Comparison of ENCODE assay signal across 12 cellular contexts in genomic region chr14:74573421-74574091, GRCh38. TPM values are rescaled to one million over a fixed set of nuclear protein-coding genes. Genes with fewer than 3 reads are reported as not detected.
DNase-seq lines count a peak whose midpoint lies in the region; ATAC-seq and TF ChIP-seq lines count a peak whose summit lies in the region.
"Had no signal": no experiment of that assay in that cellular context is flagged by ENCODE, and none has a peak within 500 bp of the region (broad histone marks: within the 10 kb centered on the region; RNA-seq: fewer than 3 reads in every experiment).

No MANE protein-coding gene starts in this region.

- H3K9me3 Mint-ChIP-seq in nephron progenitor cell: no peaks in the 10 kb centered on the region
- H3K9me3 Mint-ChIP-seq: activated CD4-positive, alpha-beta T cell treated with anti-CD3 and anti-CD28 coated beads, Interleukin-2, amount 10 ng/mL, durations not matched to agents 7 days and 5 days had no signal

- peak overlapping the region; percentile 100 for H3K27ac ChIP-seq in RWPE1
- H3K27ac ChIP-seq in esophagus (ENCODE audit: low read depth in 2 of 2, low read length in 1 of 2): peak overlapping the region; percentile 86 to 87
- peak overlapping the region; percentile 71 for H3K27ac ChIP-seq in psoas muscle

- H3K4me3 ChIP-seq in esophagus (ENCODE audit: low read depth in 1 of 2, low read length in 2 of 2): no peak overlapping the region
- no peak overlapping the region for H3K4me3 ChIP-seq in psoas muscle
- H3K4me3 ChIP-seq in MG63: no peak overlapping the region
- H3K4me3 ChIP-seq: mucosa of descending colon had no signal

- peaks cover 6% of the 10 kb centered on the region for H3K27me3 Mint-ChIP-seq in nephron progenitor cell (ENCODE audit: low read depth, poor library complexity)

- TF ChIP-seq CTCF in RWPE1 (conservative IDR thresholded peaks at IDR 0.05; ENCODE audit: low read depth) (no peak; the same call in 1 of the 2 replicates), psoas muscle (IDR thresholded peaks at IDR 0.05) (no peak), nephron progenitor cell (IDR thresholded peaks at IDR 0.05) (no peak)

- CTCF ChIA-PET in RWPE1 (lab: Yijun Ruan, JAX): interaction anchor here (0.6 to 2.4 kb wide), 7 partner anchors 10 to 80 kb away, joined by 3 to 11 read pairs (median 3); partner anchors contain the start of genes ISCA2, LTBP2 and NPC2

- H3K4me1 ChIP-seq in esophagus (ENCODE audit: control insufficient read depth in 2 of 2, insufficient read depth in 2 of 2, low read length in 1 of 2) (peaks cover 8 to 15% of the 10 kb centered on the region in 2 donors), psoas muscle (peaks cover 6% of the 10 kb centered on the region)

- H3K27ac Mint-ChIP-seq in nephron progenitor cell: no peak overlapping the region
- H3K27ac Mint-ChIP-seq: activated CD4-positive, alpha-beta T cell treated with anti-CD3 and anti-CD28 coated beads, Interleukin-2, amount 10 ng/mL, durations not matched to agents 7 days and 5 days had no signal

- intact Hi-C loops in psoas muscle (cut with DNase I): no loop called here

- 60 to 69% methylated on average over 13 of the region's 13 CpGs for WGBS in esophagus, 2 donors
- 86 to 93% (median 87%) methylated on average over 13 of the region's 13 CpGs for WGBS in psoas muscle, 3 donors

- no peaks in the 10 kb centered on the region for H3K27me3 ChIP-seq in esophagus (ENCODE audit: control insufficient read depth in 1 of 2, insufficient read depth in 2 of 2, low read length in 2 of 2)
- peaks cover 0 to 2% (median 0%) of the 10 kb centered on the region in 3 donors for H3K27me3 ChIP-seq in psoas muscle (ENCODE audit: insufficient read depth in 3 of 3, low read length in 2 of 3)
- no peaks in the 10 kb centered on the region for H3K27me3 ChIP-seq in MG63

- peaks cover 74% of the 10 kb centered on the region for H3K4me1 Mint-ChIP-seq in nephron progenitor cell

- DNase-seq in Caki2 (ENCODE audit: low read depth) (peak; percentile 83), RWPE1 (ENCODE audit: low spot score) (peak; percentile 50), psoas muscle (peak in 1 of 2 donors; percentile 37), nephron progenitor cell (no peak), RKO (ENCODE audit: low spot score) (no peak), MG63 (no peak)
- DNase-seq: effector CD4-positive, alpha-beta T cell; NCI-H526 treated with DMSO at 0.1 percent for 48 hours had no signal

- in situ Hi-C loops in Caki2 (cut with HindIII; ENCODE audit: low pct_unique_long_range_greater_than_20kb, low sequenced_read_pairs): no loop called here

- POLR2A ChIA-PET in RWPE1 (lab: Yijun Ruan, JAX; ENCODE audit: low non-redundant PET): no interaction called here

- H3K9me3 ChIP-seq in esophagus (ENCODE audit: control insufficient read depth in 2 of 2, insufficient read depth in 1 of 2, low read depth in 1 of 2, low read length in 1 of 2) (no peaks in the 10 kb centered on the region), psoas muscle (no peaks in the 10 kb centered on the region), MG63 (no peaks in the 10 kb centered on the region)
- H3K9me3 ChIP-seq: mucosa of descending colon had no signal

- no peak overlapping the region for H3K4me3 Mint-ChIP-seq in nephron progenitor cell
- H3K4me3 Mint-ChIP-seq: activated CD4-positive, alpha-beta T cell treated with anti-CD3 and anti-CD28 coated beads, Interleukin-2, amount 10 ng/mL, durations not matched to agents 7 days and 5 days had no signal

- ATAC-seq in psoas muscle (no peak), HG02798 (IDR thresholded peaks at IDR 0.05; ENCODE audit: poor library complexity, unreplicated experiment) (no peak)

- H3K36me3 Mint-ChIP-seq in nephron progenitor cell (ENCODE audit: low read depth): no peaks in the 10 kb centered on the region

- H3K36me3 ChIP-seq in esophagus (ENCODE audit: control insufficient read depth in 2 of 2, insufficient read depth in 2 of 2, low read length in 1 of 2) (no peaks in the 10 kb centered on the region), psoas muscle (ENCODE audit: insufficient read depth in 1 of 2, low read depth in 1 of 2) (no peaks in the 10 kb centered on the region), MG63 (no peaks in the 10 kb centered on the region)

RNA-seq across cellular contexts. Expression of gene LTBP2, which starts 38.5 kb away (rescaled TPM):
- 7.6 and 34.4 TPM in 2 replicates for total RNA-seq in Caki2 (2014; rRNA removed; shearing (Covaris generic); ENCODE audit: low replicate concordance)
- 1 to 10 TPM; 4.7 to 5.5 TPM for polyA plus RNA-seq in esophagus
- total RNA-seq in psoas muscle: 10 to 100 TPM; 11.8 to 51.4 (median 24.2) TPM
- 1 to 10 TPM; 2.4 to 6.1 (median 3.2) TPM for polyA plus RNA-seq in psoas muscle
- 4.4 and 4.5 TPM in 2 replicates for total RNA-seq in MG63 (2014; rRNA removed; shearing (Covaris generic); ENCODE audit: low replicate concordance)

Comparison
In these comparisons a context has a peak if more than half of its experiments do, and no peak if none do; other contexts are left out.
1. DNase-seq: peak in Caki2 (single experiment) and RWPE1 (single experiment); none in nephron progenitor cell (single experiment), RKO (single experiment) and MG63 (single experiment).
2. Peak in every context shown above with its lines, with median percentiles within 50 percentile points of each other: H3K27ac ChIP-seq.